In the genomic region with DNA sequence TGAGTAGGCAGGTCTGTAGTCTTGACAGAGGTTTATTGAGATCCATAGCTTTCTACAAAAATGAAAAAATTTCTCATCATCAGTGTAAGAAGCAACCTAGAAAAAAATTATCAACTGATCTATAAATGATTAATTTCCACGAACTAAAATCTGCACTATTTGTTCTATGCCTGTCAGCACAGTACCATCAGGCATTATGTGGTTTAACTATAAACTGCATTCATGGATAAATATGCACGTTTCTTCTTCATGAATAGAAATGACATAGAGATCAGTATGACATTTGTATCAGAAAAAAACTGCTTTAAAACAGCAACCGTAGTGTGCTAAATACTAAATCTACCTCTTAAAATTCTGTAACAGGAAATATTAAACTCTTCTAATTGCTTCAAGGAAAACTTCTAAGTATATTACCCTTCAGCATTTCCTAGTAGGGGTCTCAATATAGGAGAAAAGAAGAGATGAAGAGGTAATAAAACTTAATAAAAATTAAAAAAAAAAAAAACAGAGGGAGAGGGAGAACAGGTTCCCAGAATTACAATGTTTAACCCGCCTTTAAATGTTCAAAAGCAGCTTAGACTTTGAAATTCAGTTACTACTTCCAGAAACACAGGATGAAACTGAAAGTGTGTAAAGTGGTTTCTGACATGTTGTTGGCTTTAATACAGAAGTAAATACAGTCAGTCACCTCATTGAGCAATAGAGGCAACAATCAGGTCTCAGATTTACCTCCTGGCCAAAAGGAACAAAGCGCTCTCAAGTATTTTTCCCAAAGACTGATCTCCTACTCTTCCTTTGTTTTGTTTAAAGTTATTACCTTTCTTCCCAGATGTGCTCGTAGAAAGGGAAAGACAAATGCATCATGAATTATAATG, we compare ENCODE assay signal across 9 cellular contexts.
DNase-seq lines count a peak whose midpoint lies in the region; ATAC-seq and TF ChIP-seq lines count a peak whose summit lies in the region.
"Had no signal": no experiment of that assay in that cellular context is flagged by ENCODE, and none has a peak within 500 bp of the region (broad histone marks: within the 10 kb centered on the region; RNA-seq: fewer than 3 reads in every experiment).

No MANE protein-coding gene starts in this region.

- H3K4me1 ChIP-seq in Karpas-422 (ENCODE audit: low read length) (peaks cover 27% of the 10 kb centered on the region), PC-3 (ENCODE audit: insufficient read depth, low read length) (no peaks in the 10 kb centered on the region)

- no peaks in the 10 kb centered on the region for H3K36me3 ChIP-seq in Karpas-422 (ENCODE audit: insufficient read depth, low read length)
- no peaks in the 10 kb centered on the region for H3K36me3 ChIP-seq in PC-3 (ENCODE audit: low read depth, low read length)

- H3K79me2 ChIP-seq in Karpas-422 (ENCODE audit: low read length): peaks cover 17% of the 10 kb centered on the region
- H3K79me2 ChIP-seq in PC-3 (ENCODE audit: low read length): no peaks in the 10 kb centered on the region

- intact Hi-C loops in PC-3 (cut with micrococcal nuclease): no loop called here

- TF ChIP-seq CTCF in GM13977 (IDR thresholded peaks at IDR 0.05; ENCODE audit: extremely low read depth, insufficient read depth, missing control alignments): no peak
- no peak for TF ChIP-seq CTCF in fibroblast of the aortic adventitia (IDR thresholded peaks at IDR 0.05; ENCODE audit: insufficient read depth, low read length)
- TF ChIP-seq CTCF in PC-3 (conservative IDR thresholded peaks at IDR 0.05; ENCODE audit: low read depth, low read length): no peak

- H3K4me2 ChIP-seq in Karpas-422 (ENCODE audit: low read depth, low read length, poor library complexity, severe bottlenecking): peak overlapping the region; percentile 53
- H3K4me2 ChIP-seq in PC-3 (ENCODE audit: low read length): no peak overlapping the region

- DNase-seq in GM13977 (ENCODE audit: low spot score) (peak; percentile 5), Karpas-422 (peak; percentile 44), fibroblast of the aortic adventitia (ENCODE audit: low read depth) (peak; percentile 55), PC-3 (no peak), COLO668 (lab: John Stamatoyannopoulos, UW; ENCODE audit: unreplicated experiment) (no peak), NCI-H2227 treated with DMSO at 0.1 percent for 48 hours (lab: John Stamatoyannopoulos, UW) (no peak)
- DNase-seq in activated naive CD4-positive, alpha-beta T cell treated with Interleukin-2 at 50 U/mL for 16 hours: no peak
- DNase-seq: stimulated activated CD4-positive, alpha-beta T cell treated with anti-CD3 and anti-CD28 coated beads, Interleukin-2, amount 100 ng/mL, for 48 hours had no signal

- H2AFZ ChIP-seq in Karpas-422 (ENCODE audit: low read length) (0 out of 2 replicates have a peak overlapping the region, but pooled peaks have one; percentile 5), PC-3 (ENCODE audit: low read length) (no peak overlapping the region)

- H3K27ac ChIP-seq in Karpas-422 (ENCODE audit: low read length) (peak overlapping the region; percentile 24), PC-3 (ENCODE audit: low read length) (no peak overlapping the region)

- no peaks in the 10 kb centered on the region for H3F3A ChIP-seq in PC-3 (ENCODE audit: low read length, unreplicated experiment)

- no TSS peak for BruUV-seq in PC-3 (replicated peaks; lab: Mats Ljungman, UMichigan)

- H3K27me3 ChIP-seq in Karpas-422 (ENCODE audit: low read length) (no peaks in the 10 kb centered on the region), PC-3 (ENCODE audit: low read length) (no peaks in the 10 kb centered on the region)

- H3K9ac ChIP-seq in Karpas-422 (ENCODE audit: low read length) (peak overlapping the region; percentile 16; the same call in 1 of the 2 replicates), PC-3 (ENCODE audit: low read length) (no peak overlapping the region)

- CTCF ChIA-PET in PC-3 (lab: Charles Lee): no interaction called here

- POLR2A ChIA-PET in PC-3 (lab: Charles Lee; ENCODE audit: unreplicated experiment): no interaction called here

- H3K9me2 ChIP-seq in Karpas-422 (replicated peaks; ENCODE audit: insufficient read depth, low read length): no peaks in the 10 kb centered on the region
- no peaks in the 10 kb centered on the region for H3K9me2 ChIP-seq in PC-3 (replicated peaks; ENCODE audit: low read length)

- H4K20me1 ChIP-seq in Karpas-422 (ENCODE audit: insufficient read depth, low read depth, low read length) (no peaks in the 10 kb centered on the region), PC-3 (ENCODE audit: low read length) (no peaks in the 10 kb centered on the region)

- H3K4me3 ChIP-seq in Karpas-422 (ENCODE audit: low read length) (0 out of 2 replicates have a peak overlapping the region, but pooled peaks have one; percentile 2), fibroblast of the aortic adventitia (ENCODE audit: low read depth, low read length) (no peak overlapping the region), PC-3 (ENCODE audit: low read length) (no peak overlapping the region)

- H3K9me3 ChIP-seq in Karpas-422 (ENCODE audit: low read length): no peaks in the 10 kb centered on the region
- no peaks in the 10 kb centered on the region for H3K9me3 ChIP-seq in PC-3 (ENCODE audit: low read length)

- peak; percentile 86 for ATAC-seq in GM21723 (IDR thresholded peaks at IDR 0.05; ENCODE audit: unreplicated experiment)
- ATAC-seq in PC-3: no peak

- in situ Hi-C loops in GM13977 (cut with MboI; ENCODE audit: low pct_unique_long_range_greater_than_20kb, low sequenced_read_pairs, unreplicated experiment): no loop called here

Comparison
In these comparisons a context has a peak if more than half of its experiments do, and no peak if none do; other contexts are left out.
1. DNase-seq: peak in GM13977 (single experiment), Karpas-422 (single experiment) and fibroblast of the aortic adventitia (single experiment); none in PC-3 (single experiment), activated naive CD4-positive, alpha-beta T cell treated with Interleukin-2 at 50 U/mL for 16 hours (single experiment), COLO668 (single experiment) and NCI-H2227 treated with DMSO at 0.1 percent for 48 hours (single experiment).